In the genomic region with DNA sequence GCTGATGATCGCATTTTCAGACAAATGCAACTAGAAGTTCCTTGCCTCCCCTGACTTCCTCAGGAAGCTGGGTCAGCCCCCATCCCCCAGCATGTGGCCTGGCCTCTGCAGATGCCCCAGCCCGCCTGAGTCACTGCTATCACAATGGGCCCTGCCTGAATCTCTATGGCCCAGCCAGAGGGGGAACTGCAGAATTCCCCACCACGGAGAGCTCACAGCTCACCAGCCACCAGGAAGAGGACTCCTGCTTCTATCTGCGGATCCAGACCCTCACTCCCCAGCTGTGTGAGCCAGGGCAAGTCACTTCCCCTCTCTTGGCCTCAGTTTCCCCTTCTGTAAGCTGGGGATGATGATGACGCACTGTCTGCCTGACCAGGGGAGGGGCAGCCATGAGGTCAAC, we compare ENCODE assay signal across 10 cellular contexts. TPM values are rescaled to one million over a fixed set of nuclear protein-coding genes. Genes with fewer than 3 reads are reported as not detected.
A peak's percentile ranks its signal among the peaks of the same experiment; 100 is the strongest.
DNase-seq lines count a peak whose midpoint lies in the region; ATAC-seq and TF ChIP-seq lines count a peak whose summit lies in the region.
"Had no signal": no experiment of that assay in that cellular context is flagged by ENCODE, and none has a peak within 500 bp of the region (broad histone marks: within the 10 kb centered on the region; RNA-seq: fewer than 3 reads in every experiment).

No MANE protein-coding gene starts in this region.

- DNase-seq in ELF-1 (ENCODE audit: low read depth, low spot score): peak; percentile 91
- no peak for DNase-seq in SK-N-MC (ENCODE audit: low read depth, low spot score)
- DNase-seq in foreskin fibroblast: peak; percentile 83 to 86
- DNase-seq in psoas muscle: peak in 1 of 2 donors; percentile 70
- no peak for DNase-seq in sciatic nerve (ENCODE audit: low spot score)
- no peak for DNase-seq in stimulated activated naive B cell treated with anti-CD40 and anti-IgM and Interleukin-4, amounts not matched to agents 10 μg/mL and 1 μg/mL and 100 μg/mL, for 72 hours
- no peak for DNase-seq in activated naive CD4-positive, alpha-beta T cell treated with anti-CD3 and anti-CD28 coated beads for 36 hours
- DNase-seq in stimulated activated CD4-positive, alpha-beta T cell treated with anti-CD3 and anti-CD28 coated beads, Interleukin-2, amount 100 ng/mL, for 48 hours: no peak
- DNase-seq: NCI-H2029 had no signal

- H3K27me3 ChIP-seq in psoas muscle (ENCODE audit: insufficient read depth in 3 of 3, low read length in 2 of 3): no peaks in the 10 kb centered on the region

- ATAC-seq in psoas muscle (no peak), sciatic nerve (no peak)
- ATAC-seq in stimulated activated naive B cell treated with anti-CD40 and anti-IgM and Interleukin-4, amounts not matched to agents 10 μg/mL and 1 μg/mL and 100 μg/mL, for 72 hours (replicated peaks): no peak

- H3K9me3 ChIP-seq in SK-N-MC (ENCODE audit: low read depth, low read length): no peaks in the 10 kb centered on the region
- no peaks in the 10 kb centered on the region for H3K9me3 ChIP-seq in psoas muscle
- H3K9me3 ChIP-seq: neutrophil had no signal

- H3K4me3 Mint-ChIP-seq in stimulated activated naive B cell treated with anti-CD40 and anti-IgM and Interleukin-4, amounts not matched to agents 10 μg/mL and 1 μg/mL and 100 μg/mL, for 72 hours: no peak overlapping the region
- no peak overlapping the region for H3K4me3 Mint-ChIP-seq in activated naive CD4-positive, alpha-beta T cell treated with anti-CD3 and anti-CD28 coated beads for 36 hours

- H3K27ac ChIP-seq in SK-N-MC: peak overlapping the region; percentile 28; the same call in 1 of the 2 replicates
- H3K27ac ChIP-seq in psoas muscle: peak overlapping the region; percentile 77
- H3K27ac ChIP-seq: neutrophil had no signal

- H3K9me3 Mint-ChIP-seq in stimulated activated naive B cell treated with anti-CD40 and anti-IgM and Interleukin-4, amounts not matched to agents 10 μg/mL and 1 μg/mL and 100 μg/mL, for 72 hours: no peaks in the 10 kb centered on the region
- H3K9me3 Mint-ChIP-seq in activated naive CD4-positive, alpha-beta T cell treated with anti-CD3 and anti-CD28 coated beads for 36 hours: no peaks in the 10 kb centered on the region

- intact Hi-C loops in psoas muscle (cut with DNase I): loop anchor here in 1 of 2 donors (5.0 kb wide), 1 partner anchor 92 kb away; no protein-coding TSS in a partner anchor
- intact Hi-C loops in sciatic nerve (cut with DNase I): loop anchor here (5.0 kb wide), 1 partner anchor 107 kb away; no protein-coding TSS in a partner anchor
- intact Hi-C loops in activated naive CD4-positive, alpha-beta T cell treated with anti-CD3 and anti-CD28 coated beads for 36 hours (cut with micrococcal nuclease): no loop called here

- H3K4me1 Mint-ChIP-seq in stimulated activated naive B cell treated with anti-CD40 and anti-IgM and Interleukin-4, amounts not matched to agents 10 μg/mL and 1 μg/mL and 100 μg/mL, for 72 hours: peaks cover 5 to 11% of the 10 kb centered on the region in 2 donors
- H3K4me1 Mint-ChIP-seq in activated naive CD4-positive, alpha-beta T cell treated with anti-CD3 and anti-CD28 coated beads for 36 hours (ENCODE audit: low read depth): no peaks in the 10 kb centered on the region

- H3K36me3 ChIP-seq in SK-N-MC (ENCODE audit: insufficient read depth, low read length) (no peaks in the 10 kb centered on the region), psoas muscle (ENCODE audit: insufficient read depth in 1 of 2, low read depth in 1 of 2) (no peaks in the 10 kb centered on the region)
- H3K36me3 ChIP-seq: neutrophil had no signal

- peaks cover 71% of the 10 kb centered on the region for H3K4me1 ChIP-seq in psoas muscle

- 54 to 73% (median 67%) methylated on average over 5 of the region's 5 CpGs for WGBS in psoas muscle, 3 donors

- peaks cover 26 to 30% of the 10 kb centered on the region in 2 donors for H3K27me3 Mint-ChIP-seq in stimulated activated naive B cell treated with anti-CD40 and anti-IgM and Interleukin-4, amounts not matched to agents 10 μg/mL and 1 μg/mL and 100 μg/mL, for 72 hours
- H3K27me3 Mint-ChIP-seq in activated naive CD4-positive, alpha-beta T cell treated with anti-CD3 and anti-CD28 coated beads for 36 hours (ENCODE audit: low read depth): peaks cover 7% of the 10 kb centered on the region

- TF ChIP-seq CTCF in foreskin fibroblast (IDR thresholded peaks at IDR 0.05; ENCODE audit: low read depth, low read length) (no peak), psoas muscle (IDR thresholded peaks at IDR 0.05) (no peak)

- H3K4me3 ChIP-seq in SK-N-MC: no peak overlapping the region
- no peak overlapping the region for H3K4me3 ChIP-seq in foreskin fibroblast (ENCODE audit: low read depth in 1 of 2, low read length in 2 of 2)
- H3K4me3 ChIP-seq in psoas muscle: peak overlapping the region; percentile 39

- CTCF ChIA-PET in activated naive CD4-positive, alpha-beta T cell treated with anti-CD3 and anti-CD28 coated beads for 36 hours (lab: Charles Lee): no interaction called here

- no peaks in the 10 kb centered on the region for H3K36me3 Mint-ChIP-seq in stimulated activated naive B cell treated with anti-CD40 and anti-IgM and Interleukin-4, amounts not matched to agents 10 μg/mL and 1 μg/mL and 100 μg/mL, for 72 hours
- H3K36me3 Mint-ChIP-seq in activated naive CD4-positive, alpha-beta T cell treated with anti-CD3 and anti-CD28 coated beads for 36 hours (ENCODE audit: low read depth): no peaks in the 10 kb centered on the region

- H3K9ac ChIP-seq in SK-N-MC (ENCODE audit: insufficient read length): no peak overlapping the region

- no peak overlapping the region for H3K27ac Mint-ChIP-seq in stimulated activated naive B cell treated with anti-CD40 and anti-IgM and Interleukin-4, amounts not matched to agents 10 μg/mL and 1 μg/mL and 100 μg/mL, for 72 hours
- H3K27ac Mint-ChIP-seq in activated naive CD4-positive, alpha-beta T cell treated with anti-CD3 and anti-CD28 coated beads for 36 hours: no peak overlapping the region

RNA-seq across cellular contexts. Expression of gene PLXND1, which starts 6.9 kb away (rescaled TPM):
- 10 to 100 TPM; 28.2 to 49.9 (median 31.9) TPM for total RNA-seq in psoas muscle
- 10 to 100 TPM; 15.5 to 24.0 (median 20.7) TPM for polyA plus RNA-seq in psoas muscle
- total RNA-seq in sciatic nerve: 319 TPM
- total RNA-seq in activated naive CD4-positive, alpha-beta T cell treated with anti-CD3 and anti-CD28 coated beads for 36 hours: 1 to 10 TPM; 5.1 to 6.2 TPM

RNA-seq across cellular contexts. Expression of gene H1-8, which starts 56.6 kb away (rescaled TPM):
- total RNA-seq in psoas muscle (not detected), sciatic nerve (not detected)
- not detected for polyA plus RNA-seq in psoas muscle
- not detected for total RNA-seq in activated naive CD4-positive, alpha-beta T cell treated with anti-CD3 and anti-CD28 coated beads for 36 hours

Comparison
In these comparisons a context has a peak if more than half of its experiments do, and no peak if none do; other contexts are left out.
1. DNase-seq: peak in ELF-1 (single experiment) and foreskin fibroblast (2 of 2); none in SK-N-MC (single experiment), sciatic nerve (single experiment), stimulated activated naive B cell treated with anti-CD40 and anti-IgM and Interleukin-4, amounts not matched to agents 10 μg/mL and 1 μg/mL and 100 μg/mL, for 72 hours (single experiment), activated naive CD4-positive, alpha-beta T cell treated with anti-CD3 and anti-CD28 coated beads for 36 hours (single experiment) and stimulated activated CD4-positive, alpha-beta T cell treated with anti-CD3 and anti-CD28 coated beads, Interleukin-2, amount 100 ng/mL, for 48 hours (0 of 2).
2. RNA of gene PLXND1, which starts 6.9 kb away (total RNA-seq): 319 TPM in sciatic nerve (single experiment) and 28.2 to 49.9 TPM in psoas muscle; 5.1 to 6.2 TPM in activated naive CD4-positive, alpha-beta T cell treated with anti-CD3 and anti-CD28 coated beads for 36 hours; every median in the first group is over 4 times any median in the second.